14 cellular contexts compared by ENCODE assay signal in the genomic region with DNA sequence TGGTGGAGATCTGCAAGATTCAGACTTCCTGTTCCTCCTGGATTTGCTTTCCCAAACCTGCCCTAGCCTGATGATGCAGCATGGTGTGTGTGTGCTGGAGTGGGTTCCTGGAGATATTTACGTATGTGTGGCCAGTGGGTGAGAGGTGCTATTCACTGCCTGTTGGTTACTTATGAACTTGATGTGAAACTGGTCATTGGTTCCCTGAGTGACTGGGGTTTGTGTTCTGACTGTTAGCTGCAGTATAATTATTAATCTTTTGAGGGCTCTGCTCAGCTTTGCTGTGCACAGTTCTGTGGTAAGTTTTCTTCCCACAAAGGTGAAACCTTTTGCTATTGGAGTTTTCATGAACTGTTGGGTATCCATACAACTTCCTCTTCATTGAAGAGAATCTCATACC.
DNase-seq lines count a peak whose midpoint lies in the region; ATAC-seq lines count a peak whose summit lies in the region.
"Had no signal": no experiment of that assay in that cellular context is flagged by ENCODE, and none has a peak within 500 bp of the region (broad histone marks: within the 10 kb centered on the region; RNA-seq: fewer than 3 reads in every experiment).

No MANE protein-coding gene starts in this region.

- peak; percentile 39 for DNase-seq in left kidney (ENCODE audit: low read depth, low spot score)
- no peak for DNase-seq in islet precursor cell
- DNase-seq in UCSD-AML1 (lab: John Stamatoyannopoulos, UW; ENCODE audit: unreplicated experiment): no peak
- DNase-seq in C1 segment of cervical spinal cord (lab: John Stamatoyannopoulos, UW): no peak
- no peak for DNase-seq in activated T-cell treated with anti-CD3 and anti-CD28 coated beads, Interleukin-2, amount 50 U/mL, for 1 hour
- DNase-seq: adrenal gland; CD4-positive, CD25-positive, alpha-beta regulatory T cell; effector memory CD4-positive, alpha-beta T cell; hypothalamus; NCI-H187; OCI-M1 had no signal

- ATAC-seq in GM18909 (IDR thresholded peaks at IDR 0.05; ENCODE audit: poor library complexity, unreplicated experiment) (peak; percentile 100), GM21723 (IDR thresholded peaks at IDR 0.05; ENCODE audit: unreplicated experiment) (peak; percentile 77), HG03135 (IDR thresholded peaks at IDR 0.05; ENCODE audit: unreplicated experiment) (peak; percentile 99)
